Comparison of ENCODE assay signal across 25 cellular contexts in the genomic region with DNA sequence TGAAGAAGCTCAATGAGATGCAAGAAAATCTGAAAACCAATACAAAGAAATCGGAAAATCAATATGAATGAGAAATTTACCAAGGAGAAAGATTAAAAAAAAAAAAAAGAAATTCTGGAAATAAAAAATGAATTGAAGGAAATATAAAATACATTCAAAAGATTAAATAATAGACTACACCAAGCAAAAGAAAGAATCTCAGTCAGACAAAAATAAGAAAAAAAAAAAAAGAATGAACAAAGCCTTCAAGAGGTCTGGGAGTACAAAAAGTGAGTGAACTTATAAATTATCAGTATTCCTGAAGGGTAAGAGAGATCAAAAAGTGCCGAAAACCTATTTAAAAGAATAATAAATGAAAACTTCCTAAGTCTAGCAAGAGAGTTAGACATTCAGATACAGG.
"Had no signal": no experiment of that assay in that cellular context is flagged by ENCODE, and none has a peak within 500 bp of the region (broad histone marks: within the 10 kb centered on the region; RNA-seq: fewer than 3 reads in every experiment).

No MANE protein-coding gene starts in this region.

- FAIRE-seq: urothelium cell line had no signal

- ATAC-seq: psoas muscle; right cardiac atrium; stimulated activated effector memory CD8-positive, alpha-beta T cell treated with anti-CD3 and anti-CD28 coated beads, Interleukin-12 subunit alpha, Interleukin-12 subunit beta, amount 100 ng/mL, for 72 hours; stimulated activated naive B cell treated with anti-CD40 and anti-IgM and Interleukin-4, amounts not matched to agents 10 μg/mL and 1 μg/mL and 100 μg/mL, for 72 hours had no signal

- H3K36me3 ChIP-seq: neural progenitor cell, ovary had no signal

- H2AFZ ChIP-seq: neural progenitor cell, parathyroid adenoma had no signal

- H3K9me3 ChIP-seq: ovary, right lobe of liver, sigmoid colon, thoracic aorta, thyroid gland, upper lobe of left lung had no signal

- H3K27me3 ChIP-seq: neural progenitor cell, ovary, right lobe of liver, sigmoid colon, stomach, thyroid gland, tibial nerve, upper lobe of left lung, vagina had no signal

- H3K9ac ChIP-seq: neural progenitor cell, parathyroid adenoma had no signal

- H3K4me2 ChIP-seq: neural progenitor cell had no signal

- H3K27ac ChIP-seq: neural progenitor cell, ovary, parathyroid adenoma, psoas muscle, right lobe of liver, sigmoid colon, stomach, thoracic aorta, thyroid gland, tibial nerve, upper lobe of left lung, vagina had no signal

- DNase-seq: occipital lobe; ovary; posterior cingulate gyrus; psoas muscle; right cardiac atrium; right lobe of liver; sigmoid colon; small intestine; stimulated activated CD4-positive, alpha-beta T cell treated with anti-CD3 and anti-CD28 coated beads, Interleukin-15, amount 100 ng/mL, for 24 hours; stimulated activated CD4-positive, alpha-beta T cell treated with anti-CD3 and anti-CD28 coated beads, Interleukin-2, amount 100 ng/mL, for 24 hours; stimulated activated CD4-positive, alpha-beta T cell treated with anti-CD3 and anti-CD28 coated beads, Interleukin-2, amount 100 ng/mL, for 48 hours; stimulated activated CD4-positive, alpha-beta T cell treated with anti-CD3 and anti-CD28 coated beads, Interleukin-4, amount 100 ng/mL, for 24 hours; stimulated activated naive B cell treated with anti-CD40 and anti-IgM and Interleukin-4, amounts not matched to agents 10 μg/mL and 1 μg/mL and 100 μg/mL, for 72 hours; stimulated activated naive CD4-positive, alpha-beta T cell treated with Interleukin-2 at 50 U/mL for 16 hours; stomach; thyroid gland; trophoblast cell; upper lobe of left lung had no signal

- H3K4me3 ChIP-seq: neural progenitor cell, ovary, psoas muscle, right lobe of liver, sigmoid colon, stomach, thoracic aorta, thyroid gland, tibial nerve, upper lobe of left lung, vagina had no signal

- H3K4me1 ChIP-seq: neural progenitor cell, parathyroid adenoma, psoas muscle, right lobe of liver, sigmoid colon, stomach, thyroid gland, tibial nerve, upper lobe of left lung, vagina had no signal
